In the genomic region with DNA sequence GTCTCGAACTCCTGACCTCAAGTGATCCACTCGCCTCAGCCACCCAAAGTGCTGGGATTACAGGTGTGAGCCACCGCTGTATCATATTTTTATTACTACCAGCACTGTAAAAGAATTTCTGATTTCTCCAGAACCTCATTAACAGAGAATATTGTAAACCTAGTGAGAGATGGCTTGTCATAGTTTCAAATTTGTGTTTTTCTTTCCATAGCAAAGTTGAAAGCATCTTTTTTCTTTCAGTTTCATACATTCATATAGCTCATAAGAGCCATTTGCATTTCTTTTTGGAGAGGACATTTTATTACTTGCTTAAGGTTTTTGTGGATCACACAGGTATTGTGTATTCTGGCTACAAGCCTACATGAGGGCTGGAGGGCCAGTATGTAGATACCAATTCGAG, we compare ENCODE assay signal across 20 cellular contexts. TPM values are rescaled to one million over a fixed set of nuclear protein-coding genes. Genes with fewer than 3 reads are reported as not detected.
A peak's percentile ranks its signal among the peaks of the same experiment; 100 is the strongest.
DNase-seq lines count a peak whose midpoint lies in the region; ATAC-seq and TF ChIP-seq lines count a peak whose summit lies in the region.
"Had no signal": no experiment of that assay in that cellular context is flagged by ENCODE, and none has a peak within 500 bp of the region (broad histone marks: within the 10 kb centered on the region; RNA-seq: fewer than 3 reads in every experiment).

No MANE protein-coding gene starts in this region.

- no peak overlapping the region for H3K4me3 Mint-ChIP-seq in GM23338
- H3K4me3 Mint-ChIP-seq: activated naive CD4-positive, alpha-beta T cell treated with anti-CD3 and anti-CD28 coated beads for 36 hours; dendritic cell treated with granulocyte-macrophage colony-stimulating factor and Interleukin-4, amounts not matched to agents 40 ng/mL and 50 ng/mL, for 4 days; stimulated activated effector memory CD8-positive, alpha-beta T cell treated with anti-CD3 and anti-CD28 coated beads, Interleukin-12 subunit alpha, Interleukin-12 subunit beta, amount 100 ng/mL, for 72 hours had no signal

- no peaks in the 10 kb centered on the region for H3K79me2 ChIP-seq in GM23338 (replicated peaks; ENCODE audit: insufficient read depth)

- DNase-seq in GM13977 (ENCODE audit: low spot score) (peak; percentile 15), GM23338 (ENCODE audit: low spot score) (no peak), lower leg skin (ENCODE audit: low spot score in 2 of 2) (no peak), NAMALWA (ENCODE audit: low spot score) (no peak), dermis blood vessel endothelial cell (no peak)
- DNase-seq: activated naive CD4-positive, alpha-beta T cell treated with anti-CD3 and anti-CD28 coated beads for 36 hours; AML-193; brain microvascular endothelial cell; erythroblast; NCI-H187 treated with DMSO at 0.1 percent for 48 hours; NCI-H446 had no signal

- H3K27ac Mint-ChIP-seq in GM23338: no peak overlapping the region
- H3K27ac Mint-ChIP-seq: activated naive CD4-positive, alpha-beta T cell treated with anti-CD3 and anti-CD28 coated beads for 36 hours; dendritic cell treated with granulocyte-macrophage colony-stimulating factor and Interleukin-4, amounts not matched to agents 40 ng/mL and 50 ng/mL, for 4 days; stimulated activated effector memory CD8-positive, alpha-beta T cell treated with anti-CD3 and anti-CD28 coated beads, Interleukin-12 subunit alpha, Interleukin-12 subunit beta, amount 100 ng/mL, for 72 hours had no signal

- H3K9me3 Mint-ChIP-seq in GM23338: no peaks in the 10 kb centered on the region
- H3K9me3 Mint-ChIP-seq: activated naive CD4-positive, alpha-beta T cell treated with anti-CD3 and anti-CD28 coated beads for 36 hours; dendritic cell treated with granulocyte-macrophage colony-stimulating factor and Interleukin-4, amounts not matched to agents 40 ng/mL and 50 ng/mL, for 4 days; stimulated activated effector memory CD8-positive, alpha-beta T cell treated with anti-CD3 and anti-CD28 coated beads, Interleukin-12 subunit alpha, Interleukin-12 subunit beta, amount 100 ng/mL, for 72 hours had no signal

- H2AFZ ChIP-seq in GM23338: no peak overlapping the region

- H3K27ac ChIP-seq in GM23338 (ENCODE audit: low read depth): no peak overlapping the region
- H3K27ac ChIP-seq: brain microvascular endothelial cell, gastroesophageal sphincter, neutrophil, RWPE1, tibial nerve had no signal

- intact Hi-C loops in lower leg skin (cut with DNase I; ENCODE audit: low total_unique reads): no loop called here

- TF ChIP-seq CTCF in GM13977 (IDR thresholded peaks at IDR 0.05; ENCODE audit: extremely low read depth, insufficient read depth, missing control alignments) (no peak), GM23338 (conservative IDR thresholded peaks at IDR 0.05; ENCODE audit: low read depth in 2 of 2) (no peak), lower leg skin (IDR thresholded peaks at IDR 0.05) (no peak)

- H4K20me1 ChIP-seq in GM23338 (replicated peaks; ENCODE audit: insufficient read depth): no peaks in the 10 kb centered on the region

- H3K4me1 ChIP-seq in GM23338 (ENCODE audit: insufficient read depth): no peaks in the 10 kb centered on the region
- H3K4me1 ChIP-seq: tibial nerve had no signal

- H3K27me3 Mint-ChIP-seq in GM23338 (ENCODE audit: insufficient read depth, low read depth, poor library complexity): no peaks in the 10 kb centered on the region
- H3K27me3 Mint-ChIP-seq: dendritic cell treated with granulocyte-macrophage colony-stimulating factor and Interleukin-4, amounts not matched to agents 40 ng/mL and 50 ng/mL, for 4 days had no signal

- H3K9me2 ChIP-seq in GM23338 (ENCODE audit: insufficient read depth): no peaks in the 10 kb centered on the region

- in situ Hi-C loops in GM13977 (cut with MboI; ENCODE audit: low pct_unique_long_range_greater_than_20kb, low sequenced_read_pairs, unreplicated experiment): no loop called here

- TF ChIP-seq POLR2A in lower leg skin (IDR thresholded peaks at IDR 0.05): no peak

- H3K4me3 ChIP-seq in GM23338 (no peak overlapping the region), lower leg skin (ENCODE audit: low read depth, poor library complexity, severe bottlenecking) (no peak overlapping the region)
- H3K4me3 ChIP-seq: gastroesophageal sphincter, tibial nerve had no signal

- no peaks in the 10 kb centered on the region for H3K27me3 ChIP-seq in GM23338 (ENCODE audit: insufficient read depth)
- H3K27me3 ChIP-seq: brain microvascular endothelial cell, gastroesophageal sphincter, neutrophil, tibial nerve had no signal

- peaks cover 3% of the 10 kb centered on the region; the same call in 1 of the 3 replicates for H3K36me3 Mint-ChIP-seq in GM23338 (ENCODE audit: low read depth)

- WGBS in lower leg skin, 2 donors: 88 to 90% methylated on average over 4 of the region's 4 CpGs

- ATAC-seq in GM18868 (IDR thresholded peaks at IDR 0.05; ENCODE audit: unreplicated experiment) (peak; percentile 50), HG02623 (IDR thresholded peaks at IDR 0.05; ENCODE audit: unreplicated experiment) (peak; percentile 52), HG03442 (IDR thresholded peaks at IDR 0.05; ENCODE audit: unreplicated experiment) (peak; percentile 36), GM23338 (no peak)
- ATAC-seq: gastroesophageal sphincter; stimulated activated effector memory CD8-positive, alpha-beta T cell treated with anti-CD3 and anti-CD28 coated beads, Interleukin-12 subunit alpha, Interleukin-12 subunit beta, amount 100 ng/mL, for 72 hours had no signal

- H3K4me1 Mint-ChIP-seq in GM23338: no peaks in the 10 kb centered on the region
- H3K4me1 Mint-ChIP-seq: stimulated activated effector memory CD8-positive, alpha-beta T cell treated with anti-CD3 and anti-CD28 coated beads, Interleukin-12 subunit alpha, Interleukin-12 subunit beta, amount 100 ng/mL, for 72 hours had no signal

- no peaks in the 10 kb centered on the region for H3F3A ChIP-seq in GM23338 (replicated peaks; ENCODE audit: low read depth)

- H3K36me3 ChIP-seq in GM23338 (ENCODE audit: insufficient read depth): no peaks in the 10 kb centered on the region
- H3K36me3 ChIP-seq: brain microvascular endothelial cell, gastroesophageal sphincter, neutrophil, tibial nerve had no signal

- H3K4me2 ChIP-seq in GM23338: no peak overlapping the region

TF ChIP-seq in GM23338, 12 proteins besides CTCF, POLR2A, EP300 and RAD21 (continues in another document):
- no peak for TF ChIP-seq STAT1 (IDR thresholded peaks at IDR 0.05; ENCODE audit: unreplicated experiment)
- TF ChIP-seq ZNF114 (CRISPR knock-in tag; IDR thresholded peaks at IDR 0.05): no peak
- TF ChIP-seq POLR2AphosphoS5 (IDR thresholded peaks at IDR 0.05; ENCODE audit: low read depth): no peak
- TF ChIP-seq NANOG (IDR thresholded peaks at IDR 0.05; ENCODE audit: borderline replicate concordance): no peak
- no peak for TF ChIP-seq JUNB (IDR thresholded peaks at IDR 0.05; ENCODE audit: unreplicated experiment)
- TF ChIP-seq ZNF331 (CRISPR knock-in tag; IDR thresholded peaks at IDR 0.05; ENCODE audit: low read depth): no peak
- no peak for TF ChIP-seq CREB1 (CRISPR knock-in tag; IDR thresholded peaks at IDR 0.05; ENCODE audit: low read depth)
- TF ChIP-seq, protein P1, sequence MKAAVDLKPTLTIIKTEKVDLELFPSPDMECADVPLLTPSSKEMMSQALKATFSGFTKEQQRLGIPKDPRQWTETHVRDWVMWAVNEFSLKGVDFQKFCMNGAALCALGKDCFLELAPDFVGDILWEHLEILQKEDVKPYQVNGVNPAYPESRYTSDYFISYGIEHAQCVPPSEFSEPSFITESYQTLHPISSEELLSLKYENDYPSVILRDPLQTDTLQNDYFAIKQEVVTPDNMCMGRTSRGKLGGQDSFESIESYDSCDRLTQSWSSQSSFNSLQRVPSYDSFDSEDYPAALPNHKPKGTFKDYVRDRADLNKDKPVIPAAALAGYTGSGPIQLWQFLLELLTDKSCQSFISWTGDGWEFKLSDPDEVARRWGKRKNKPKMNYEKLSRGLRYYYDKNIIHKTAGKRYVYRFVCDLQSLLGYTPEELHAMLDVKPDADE (IDR thresholded peaks at IDR 0.05): no peak
- no peak for TF ChIP-seq EZH2phosphoT487 (IDR thresholded peaks at IDR 0.05; ENCODE audit: unreplicated experiment)

RNA-seq across cellular contexts. Expression of a gene that starts 58.0 kb away (rescaled TPM):
- total RNA-seq in GM23338 (2014; rRNA removed; shearing (Covaris generic)): 84.4 and 109 TPM in 2 replicates
- polyA plus RNA-seq in GM23338 (2016; fragmentation: Nextera tagmentation; extraction: Ambion mirVana): 158 and 216 TPM in 2 replicates
- total RNA-seq in lower leg skin (10 to 100 TPM; 23.2 to 30.6 (median 27.3) TPM), dermis blood vessel endothelial cell (42.9 and 65.5 TPM in 2 replicates)

RNA-seq across cellular contexts. Expression of a gene that starts 59.2 kb away (rescaled TPM):
- 21.1 and 24.5 TPM in 2 replicates for total RNA-seq in GM23338 (2014; rRNA removed; shearing (Covaris generic))
- polyA plus RNA-seq in GM23338 (2016; fragmentation: Nextera tagmentation; extraction: Ambion mirVana): 18.1 and 19.6 TPM in 2 replicates
- total RNA-seq in lower leg skin: 1 to 10 TPM; 3.8 to 9.1 (median 6.0) TPM
- total RNA-seq in dermis blood vessel endothelial cell: 9.0 and 12.5 TPM in 2 replicates
